Comparison of ENCODE assay signal across 10 cellular contexts in the genomic region with DNA sequence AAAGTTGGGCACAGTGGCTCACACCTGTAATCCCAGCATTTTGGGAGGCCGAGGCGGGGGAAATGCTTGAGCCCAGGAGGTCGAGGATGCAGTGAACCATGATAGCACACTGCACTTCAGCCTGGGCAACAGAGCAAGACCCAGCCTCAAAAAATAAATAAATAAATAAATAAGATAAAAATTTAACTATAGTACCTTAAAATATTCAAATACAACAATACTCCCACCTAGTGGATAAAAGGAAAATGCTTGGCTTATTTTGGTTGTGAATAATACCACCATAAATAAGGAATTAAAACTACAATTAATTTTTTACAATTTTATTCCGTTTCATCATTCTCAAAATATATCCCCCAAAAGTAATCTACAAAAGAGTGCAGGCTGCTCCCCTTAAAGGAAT. TPM values are rescaled to one million over a fixed set of nuclear protein-coding genes. Genes with fewer than 3 reads are reported as not detected.
DNase-seq lines count a peak whose midpoint lies in the region; ATAC-seq, FAIRE-seq and TF ChIP-seq lines count a peak whose summit lies in the region.
"Had no signal": no experiment of that assay in that cellular context is flagged by ENCODE, and none has a peak within 500 bp of the region (broad histone marks: within the 10 kb centered on the region; RNA-seq: fewer than 3 reads in every experiment).

No MANE protein-coding gene starts in this region.

- H3K27me3 ChIP-seq in kidney epithelial cell (ENCODE audit: control insufficient read depth, insufficient read depth, low read length), result no peaks in the 10 kb centered on the region

- ATAC-seq in GM18505 (IDR thresholded peaks at IDR 0.05; ENCODE audit: unreplicated experiment), result no peak
- ATAC-seq: GM12878 had no signal

- POLR2A ChIA-PET in AG04449 (lab: Yijun Ruan, JAX), result no interaction called here

- TF ChIP-seq CTCF in AG04449 (IDR thresholded peaks at IDR 0.05; ENCODE audit: insufficient read depth, low read length, missing control alignments) (peak; percentile 14), GM10266 (IDR thresholded peaks at IDR 0.05; ENCODE audit: control insufficient read depth, insufficient read depth, low read depth, missing control alignments) (peak; percentile 17), kidney epithelial cell (IDR thresholded peaks at IDR 0.05; ENCODE audit: insufficient read depth, low read length, poor library complexity, severe bottlenecking) (peak; percentile 19)

- H3K36me3 ChIP-seq in kidney epithelial cell (ENCODE audit: control insufficient read depth, insufficient read depth, low read length), result peaks cover 6% of the 10 kb centered on the region

- peak; percentile 39 for FAIRE-seq in TTC549 (lab: Jason Lieb, UNC)
- FAIRE-seq: GM12878 had no signal

- no peak for TF ChIP-seq POLR2A in GM18505 (IDR thresholded peaks at IDR 0.05; ENCODE audit: borderline replicate concordance, extremely low read depth, insufficient read depth, insufficient read length)

- DNase-seq in AG04449 (ENCODE audit: low read depth, low spot score), result no peak
- no peak for DNase-seq in GM10266 (ENCODE audit: extremely low spot score)
- DNase-seq in kidney epithelial cell (ENCODE audit: low read depth), result no peak
- DNase-seq in SHP77 treated with DMSO at 0.1 percent for 48 hours (lab: John Stamatoyannopoulos, UW), result no peak
- no peak for DNase-seq in activated gamma-delta T cell treated with Interleukin-2 at 50 U/mL for 16 hours
- no peak for DNase-seq in activated CD8-positive, alpha-beta memory T cell treated with anti-CD3 and anti-CD28 coated beads for 24 hours
- DNase-seq: stimulated activated CD4-positive, alpha-beta T cell treated with anti-CD3 and anti-CD28 coated beads, Interleukin-4, amount 100 ng/mL, for 4 hours had no signal

- no peak overlapping the region for H3K4me3 ChIP-seq in AG04449 (ENCODE audit: low read depth, low read length)
- H3K4me3 ChIP-seq in kidney epithelial cell (ENCODE audit: low read depth, low read length), result no peak overlapping the region
- H3K4me3 ChIP-seq: GM12878 had no signal

- CTCF ChIA-PET in AG04449 (lab: Yijun Ruan, JAX), result interaction anchor here (0.6 to 1.6 kb wide), 6 partner anchors 13 to 665 kb away, joined by 3 to 4 read pairs (median 4); no protein-coding TSS in a partner anchor

RNA-seq across cellular contexts. Expression of gene PSMG1, which starts 8.1 kb away (rescaled TPM):
- 37.1 and 52.6 TPM in 2 replicates for total RNA-seq in kidney epithelial cell
